Comparison of ENCODE assay signal across 9 cellular contexts in the genomic region with DNA sequence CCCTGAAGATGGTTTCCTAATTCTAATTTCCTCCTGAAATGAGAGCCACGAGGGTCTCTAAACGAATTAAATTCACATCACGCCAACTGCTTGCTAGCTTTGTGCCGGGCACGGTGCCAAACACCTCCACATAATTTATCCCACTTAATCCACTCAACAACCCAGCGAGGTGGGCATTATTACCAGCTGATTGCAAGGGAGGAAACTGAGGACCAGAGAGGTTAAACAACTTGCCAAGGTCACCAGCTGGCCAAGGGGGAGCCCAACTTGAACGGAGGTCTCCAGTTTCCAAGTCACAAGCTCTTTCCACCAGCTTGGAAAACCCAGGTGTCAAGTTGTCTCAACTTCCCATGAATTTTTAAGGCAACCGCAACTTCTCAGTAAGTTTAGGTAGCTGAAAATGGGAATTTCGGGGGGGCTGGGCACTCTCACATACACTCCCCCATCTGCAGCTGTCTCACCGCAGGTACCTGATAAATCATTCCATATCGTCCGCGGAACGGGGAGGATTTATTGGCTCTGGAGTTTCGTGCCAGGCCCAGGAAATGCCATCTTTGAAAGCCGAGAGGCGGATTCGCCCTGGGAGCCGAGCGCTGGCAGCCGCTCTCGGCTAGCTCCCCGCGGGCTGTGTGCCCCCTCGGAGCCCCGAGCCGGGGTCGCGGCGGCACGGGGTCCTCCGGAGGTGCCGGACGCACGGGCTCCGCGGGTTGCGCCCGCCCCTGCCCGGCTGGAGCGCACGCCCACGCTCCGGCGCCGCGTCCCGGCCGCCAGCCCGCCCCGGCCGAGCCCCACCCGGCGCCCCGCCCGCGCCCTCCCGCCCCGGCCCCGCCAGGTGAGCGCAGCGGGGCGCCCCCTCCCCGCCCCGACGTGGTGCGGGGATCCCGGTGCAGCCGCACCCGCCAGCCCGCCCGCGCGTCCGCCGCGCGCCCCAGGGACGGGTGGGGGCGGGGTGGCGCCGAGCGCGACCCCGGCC. TPM values are rescaled to one million over a fixed set of nuclear protein-coding genes. Genes with fewer than 3 reads are reported as not detected.
A peak's percentile ranks its signal among the peaks of the same experiment; 100 is the strongest.
DNase-seq lines count a peak whose midpoint lies in the region; ATAC-seq lines count a peak whose summit lies in the region.
"Had no signal": no experiment of that assay in that cellular context is flagged by ENCODE, and none has a peak within 500 bp of the region (broad histone marks: within the 10 kb centered on the region; RNA-seq: fewer than 3 reads in every experiment).

No MANE protein-coding gene starts in this region.

- DNase-seq in NCI-H146 (lab: John Stamatoyannopoulos, UW) (peak; percentile 42), NCI-H146 treated with DMSO at 0.1 percent for 48 hours (lab: John Stamatoyannopoulos, UW; ENCODE audit: unreplicated experiment) (no peak), SW480 (ENCODE audit: low spot score) (peak; percentile 55)

- H3K27ac ChIP-seq in iPS-18a (ENCODE audit: low read length) (no peak overlapping the region), thymus (ENCODE audit: low read depth) (no peak overlapping the region)
- H3K27ac ChIP-seq: BLaER1 had no signal

- H3K9me3 ChIP-seq in iPS-18a (ENCODE audit: control insufficient read depth, low read depth, low read length), result no peaks in the 10 kb centered on the region
- H3K9me3 ChIP-seq in thymus (ENCODE audit: control insufficient read depth), result no peaks in the 10 kb centered on the region

- H3K27me3 ChIP-seq in iPS-18a (ENCODE audit: control insufficient read depth, insufficient read depth, low read length) (peaks cover 74% of the 10 kb centered on the region), thymus (ENCODE audit: control insufficient read depth, insufficient read depth) (peaks cover 48% of the 10 kb centered on the region)

- ATAC-seq in HG02970 (IDR thresholded peaks at IDR 0.05; ENCODE audit: low FRiP score, unreplicated experiment), result no peak
- no peak for ATAC-seq in HG03135 (IDR thresholded peaks at IDR 0.05; ENCODE audit: unreplicated experiment)
- ATAC-seq in HG03025 (IDR thresholded peaks at IDR 0.05; ENCODE audit: low FRiP score, unreplicated experiment), result no peak

- H3K9ac ChIP-seq in iPS-18a (ENCODE audit: low read length), result no peak overlapping the region
- H3K9ac ChIP-seq: BLaER1 had no signal

- 8% methylated on average over 85 of the region's 85 CpGs for WGBS in thymus

- no peaks in the 10 kb centered on the region for H3K36me3 ChIP-seq in iPS-18a (ENCODE audit: control insufficient read depth, low read depth, low read length)
- no peaks in the 10 kb centered on the region for H3K36me3 ChIP-seq in thymus (ENCODE audit: control insufficient read depth, insufficient read depth)
- H3K36me3 ChIP-seq: BLaER1 had no signal

- peak overlapping the region; percentile 55 for H3K4me3 ChIP-seq in iPS-18a (ENCODE audit: low read length)
- peak overlapping the region; percentile 37 for H3K4me3 ChIP-seq in thymus (ENCODE audit: low read length)
- H3K4me3 ChIP-seq: BLaER1 had no signal

- H3K4me1 ChIP-seq in iPS-18a (ENCODE audit: control insufficient read depth, low read depth, low read length) (no peaks in the 10 kb centered on the region), thymus (ENCODE audit: control insufficient read depth, insufficient read depth, low read length) (no peaks in the 10 kb centered on the region)
- H3K4me1 ChIP-seq: BLaER1 had no signal

RNA-seq across cellular contexts. Expression of a gene that starts 0.6 kb away (rescaled TPM):
- polyA plus RNA-seq in thymus, result 9.5 TPM
